19 cellular contexts compared by ENCODE assay signal in genomic region chr2:101344173-101344572, GRCh38. TPM values are rescaled to one million over a fixed set of nuclear protein-coding genes. Genes with fewer than 3 reads are reported as not detected.
DNase-seq lines count a peak whose midpoint lies in the region; ATAC-seq and TF ChIP-seq lines count a peak whose summit lies in the region.
"Had no signal": no experiment of that assay in that cellular context is flagged by ENCODE, and none has a peak within 500 bp of the region (broad histone marks: within the 10 kb centered on the region; RNA-seq: fewer than 3 reads in every experiment).

No MANE protein-coding gene starts in this region.

- POLR2A ChIA-PET in IMR-90 (lab: Charles Lee; ENCODE audit: unreplicated experiment) = no interaction called here

- H3K9me1 ChIP-seq in IMR-90 (ENCODE audit: insufficient read depth, low read length) = no peaks in the 10 kb centered on the region; the same call in 1 of the 2 replicates

- H3K56ac ChIP-seq in IMR-90 (ENCODE audit: extremely low read depth, insufficient read depth, low read length) = no peak overlapping the region

- in situ Hi-C loops in IMR-90 (cut with MboI; ENCODE audit: low sequenced_read_pairs) = loop anchor here (10.0 kb wide), 1 partner anchor 491 kb away; no protein-coding TSS in a partner anchor

- no peak overlapping the region for H3K4me2 ChIP-seq in IMR-90 (ENCODE audit: low read depth, low read length)
- H3K4me2 ChIP-seq: BLaER1 had no signal

- CTCF ChIA-PET in IMR-90 (lab: Yijun Ruan, JAX) = no interaction called here

- dilution Hi-C loops in IMR-90 (cut with HindIII; ENCODE audit: low sequenced_read_pairs, unreplicated experiment) = no loop called here

- H4K91ac ChIP-seq in IMR-90 (ENCODE audit: insufficient read depth, low read depth, low read length) = no peak overlapping the region

- TF ChIP-seq RAD21 in IMR-90 (IDR thresholded peaks at IDR 0.05; ENCODE audit: low read length) = no peak

- H2BK5ac ChIP-seq in IMR-90 (ENCODE audit: low read depth, low read length, poor library complexity, severe bottlenecking) = no peak overlapping the region

- H4K8ac ChIP-seq in IMR-90 (ENCODE audit: low read depth in 2 of 2, low read length in 2 of 2) = no peak overlapping the region

- no peaks in the 10 kb centered on the region for H4K20me1 ChIP-seq in IMR-90 (ENCODE audit: insufficient read depth, low read length)
- H4K20me1 ChIP-seq: BLaER1 had no signal

- peak overlapping the region; percentile 3 for H2AFZ ChIP-seq in IMR-90 (replicated peaks; ENCODE audit: low read length, poor library complexity)

- H3K36me3 ChIP-seq in IMR-90 (ENCODE audit: control insufficient read depth, insufficient read depth, low read length) = no peaks in the 10 kb centered on the region
- H3K36me3 ChIP-seq in adrenal gland (replicated peaks in 1 of 2) = no peaks in the 10 kb centered on the region
- H3K36me3 ChIP-seq: BLaER1, SJSA1 had no signal

- H2BK20ac ChIP-seq in IMR-90 (ENCODE audit: low read depth, low read length) = no peak overlapping the region

- no peak overlapping the region for H2AK5ac ChIP-seq in IMR-90 (ENCODE audit: low read depth, low read length)

- no peak for DNase-seq in IMR-90
- no peak for DNase-seq in dorsolateral prefrontal cortex
- DNase-seq in midbrain (lab: John Stamatoyannopoulos, UW) = peak; percentile 37
- peak; percentile 83 for DNase-seq in superior temporal gyrus (ENCODE audit: extremely low spot score)
- DNase-seq in ecto neural progenitor cell (ENCODE audit: low spot score) = no peak
- DNase-seq in adrenal gland = no peak
- DNase-seq in NCI-H1694 treated with DMSO at 0.1 percent for 48 hours (lab: John Stamatoyannopoulos, UW) = no peak
- DNase-seq: CD4-positive, alpha-beta T cell; DND-41; HCEC 1CT; MV-4-11; NCI-H187; NCI-H446; NCI-H526; OCI-M1 had no signal

- no peaks in the 10 kb centered on the region for H3K79me1 ChIP-seq in IMR-90 (ENCODE audit: low read depth in 1 of 2, low read length in 2 of 2)

- H4K5ac ChIP-seq in IMR-90 (ENCODE audit: low read depth, low read length) = no peak overlapping the region

- H2BK120ac ChIP-seq in IMR-90 (ENCODE audit: low read depth, low read length) = no peak overlapping the region

- H3K27ac ChIP-seq in IMR-90 (ENCODE audit: insufficient read depth, low read length) (no peak overlapping the region), dorsolateral prefrontal cortex (peak overlapping the region in 58 of 59 donors; percentile 50 to 91 (median 82)), adrenal gland (no peak overlapping the region)
- H3K27ac ChIP-seq: BLaER1, SJSA1 had no signal

- no peaks in the 10 kb centered on the region for H3K4me1 ChIP-seq in IMR-90 (ENCODE audit: control insufficient read depth, insufficient read depth, low read length)
- no peaks in the 10 kb centered on the region for H3K4me1 ChIP-seq in adrenal gland (replicated peaks in 1 of 2)

- ATAC-seq in IMR-90 (ENCODE audit: low read depth) = no peak
- ATAC-seq: GM12878 had no signal

- H3K23ac ChIP-seq in IMR-90 (ENCODE audit: low read depth, low read length) = no peak overlapping the region

- TF ChIP-seq POLR2A in IMR-90 (IDR thresholded peaks at IDR 0.05; ENCODE audit: low read depth, low read length) (no peak), adrenal gland (IDR thresholded peaks at IDR 0.05) (no peak)

- no CpG with 5 or more reads among the region's 6 CpGs for WGBS in IMR-90 (ENCODE audit: extremely low coverage in 2 of 2, insufficient read length in 1 of 2), 2 experiments
- 78 to 83% (median 80%) methylated on average over 6 of the region's 6 CpGs for WGBS in adrenal gland, 4 donors

- no TSS peak for BruUV-seq in IMR-90 (replicated peaks; lab: Mats Ljungman, UMichigan)

- no peaks in the 10 kb centered on the region for H3K27me3 ChIP-seq in IMR-90 (ENCODE audit: control insufficient read depth, insufficient read depth, low read length)
- H3K27me3 ChIP-seq in dorsolateral prefrontal cortex = no peaks in the 10 kb centered on the region
- no peaks in the 10 kb centered on the region for H3K27me3 ChIP-seq in adrenal gland
- H3K27me3 ChIP-seq: BLaER1, SJSA1 had no signal

- intact Hi-C loops in IMR-90 (cut with micrococcal nuclease) = loop anchor here (5.0 kb wide), 1 partner anchor 488 kb away; no protein-coding TSS in a partner anchor
- intact Hi-C loops in dorsolateral prefrontal cortex (cut with DNase I) = loop anchor here in 1 of 2 donors (5.0 to 10.0 kb wide), 3 partner anchors 37 to 493 kb away; partner anchors contain the start of genes MAP4K4 and RNF149
- intact Hi-C loops in adrenal gland (cut with DNase I) = loop anchor here in 1 of 2 donors (5.0 to 10.0 kb wide), 2 partner anchors 43 to 491 kb away; partner anchors contain the start of gene CREG2

- H3K4ac ChIP-seq in IMR-90 (ENCODE audit: low read depth, low read length) = no peak overlapping the region

- H2BK15ac ChIP-seq in IMR-90 (ENCODE audit: low read depth, low read length) = no peak overlapping the region

- H3K4me3 ChIP-seq in IMR-90 (ENCODE audit: insufficient read depth, low read depth, low read length) (no peak overlapping the region), dorsolateral prefrontal cortex (no peak overlapping the region), adrenal gland (no peak overlapping the region)
- H3K4me3 ChIP-seq: BLaER1, GM12878, SJSA1 had no signal

- H3K9ac ChIP-seq in IMR-90 (ENCODE audit: low read depth, low read length) = no peak overlapping the region
- H3K9ac ChIP-seq: BLaER1 had no signal

- peak overlapping the region; percentile 33 for H2AK9ac ChIP-seq in IMR-90 (replicated peaks; ENCODE audit: low read depth, low read length, poor library complexity)

- no peak overlapping the region for H3K18ac ChIP-seq in IMR-90 (ENCODE audit: low read depth, low read length)

- TF ChIP-seq CTCF in IMR-90 (conservative IDR thresholded peaks at IDR 0.05; ENCODE audit: low read depth, low read length) (no peak), dorsolateral prefrontal cortex (IDR thresholded peaks at IDR 0.05 in 54 of 56, conservative IDR thresholded peaks at IDR 0.05 in 2 of 56; ENCODE audit: low read depth in 1 of 56, partially characterized antibody in 56 of 56) (peak in 5 of 56 donors; percentile 9 to 22 (median 13)), adrenal gland (IDR thresholded peaks at IDR 0.05) (no peak)

- H3K14ac ChIP-seq in IMR-90 (replicated peaks; ENCODE audit: low read depth, low read length) = no peak overlapping the region

- H3K9me3 ChIP-seq in IMR-90 (ENCODE audit: control insufficient read depth, insufficient read depth, low read length) (no peaks in the 10 kb centered on the region), adrenal gland (replicated peaks in 1 of 3) (no peaks in the 10 kb centered on the region)
- H3K9me3 ChIP-seq: BLaER1, SJSA1 had no signal

TF ChIP-seq in IMR-90, 13 proteins besides CTCF, POLR2A, EP300 and RAD21:
- TF ChIP-seq RFX5 (IDR thresholded peaks at IDR 0.05; ENCODE audit: low read depth, low read length) (no peak), NFE2L2 (IDR thresholded peaks at IDR 0.05; ENCODE audit: low read depth, low read length) (no peak), MXI1 (IDR thresholded peaks at IDR 0.05; ENCODE audit: borderline replicate concordance, low read depth, low read length) (no peak), MAFK (IDR thresholded peaks at IDR 0.05; ENCODE audit: low read depth, low read length) (no peak), BHLHE40 (IDR thresholded peaks at IDR 0.05; ENCODE audit: low read depth, low read length) (no peak), CEBPB (IDR thresholded peaks at IDR 0.05; ENCODE audit: low read depth, low read length) (no peak), SMC3 (IDR thresholded peaks at IDR 0.05; ENCODE audit: low read depth, low read length) (no peak), USF2 (IDR thresholded peaks at IDR 0.05; ENCODE audit: low read depth, low read length) (no peak), CHD1 (IDR thresholded peaks at IDR 0.05; ENCODE audit: low read depth, low read length) (no peak), FOS (IDR thresholded peaks at IDR 0.05; ENCODE audit: low read depth, low read length) (no peak), MAZ (IDR thresholded peaks at IDR 0.05; ENCODE audit: borderline replicate concordance, low read depth, low read length) (no peak), RCOR1 (IDR thresholded peaks at IDR 0.05; ENCODE audit: insufficient replicate concordance, low read length) (no peak)
- TF ChIP-seq, protein P1, sequence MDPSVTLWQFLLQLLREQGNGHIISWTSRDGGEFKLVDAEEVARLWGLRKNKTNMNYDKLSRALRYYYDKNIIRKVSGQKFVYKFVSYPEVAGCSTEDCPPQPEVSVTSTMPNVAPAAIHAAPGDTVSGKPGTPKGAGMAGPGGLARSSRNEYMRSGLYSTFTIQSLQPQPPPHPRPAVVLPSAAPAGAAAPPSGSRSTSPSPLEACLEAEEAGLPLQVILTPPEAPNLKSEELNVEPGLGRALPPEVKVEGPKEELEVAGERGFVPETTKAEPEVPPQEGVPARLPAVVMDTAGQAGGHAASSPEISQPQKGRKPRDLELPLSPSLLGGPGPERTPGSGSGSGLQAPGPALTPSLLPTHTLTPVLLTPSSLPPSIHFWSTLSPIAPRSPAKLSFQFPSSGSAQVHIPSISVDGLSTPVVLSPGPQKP (IDR thresholded peaks at IDR 0.05; ENCODE audit: borderline replicate concordance, low read depth, low read length) = no peak

RNA-seq across cellular contexts. Expression of gene RNF149, which starts 35.7 kb away (rescaled TPM):
- 18.6 and 26.4 TPM in 2 replicates for total RNA-seq in IMR-90 (2012; rRNA removed)
- 13.0 and 14.5 TPM in 2 replicates for polyA plus RNA-seq in IMR-90 (2012; rRNA removed)
- 6.0 and 11.0 TPM in 2 replicates for polyA plus RNA-seq in IMR-90 (2012; cell fraction: cytosol; rRNA removed)
- polyA plus RNA-seq in IMR-90 (2012; cell fraction: nucleus; rRNA removed; ENCODE audit: low replicate concordance) = 24.2 and 39.6 TPM in 2 replicates
- total RNA-seq in dorsolateral prefrontal cortex = 10 to 100 TPM; 30.6 to 66.5 (median 47.5) TPM
- 10 to 100 TPM; 38.4 to 98.4 (median 59.0) TPM for total RNA-seq in adrenal gland
- 10 to 100 TPM; 31.5 to 48.5 (median 39.5) TPM for polyA plus RNA-seq in adrenal gland

RNA-seq across cellular contexts. Expression of gene CREG2, which starts 43.1 kb away (rescaled TPM):
- total RNA-seq in IMR-90 (2012; rRNA removed) = not detected in 2 replicates
- polyA plus RNA-seq in IMR-90 (2012; rRNA removed) = 0.17 and 0.24 TPM in 2 replicates
- polyA plus RNA-seq in IMR-90 (2012; cell fraction: cytosol; rRNA removed) = 0.06 and 0.12 TPM in 2 replicates
- polyA plus RNA-seq in IMR-90 (2012; cell fraction: nucleus; rRNA removed; ENCODE audit: low replicate concordance) = 0.05 and 0.13 TPM in 2 replicates
- total RNA-seq in dorsolateral prefrontal cortex = 100 to 1,000 TPM in 89 of 120 experiments, 10 to 100 TPM in 31; 31.8 to 189 (median 122) TPM
- under 1 TPM in 2 of 8 donors, not detected in 6; 0.25 to 0.55 TPM for total RNA-seq in adrenal gland
- polyA plus RNA-seq in adrenal gland = under 1 TPM in 1 of 3 donors, not detected in 2; 0.02 TPM
- total RNA-seq: A673, GM12878, SJSA1 had no signal
- polyA plus RNA-seq: GM12878 had no signal

Comparison
In these comparisons a context has a peak if more than half of its experiments do, and no peak if none do; other contexts are left out.
1. DNase-seq: peak in midbrain (single experiment) and superior temporal gyrus (single experiment); none in IMR-90 (single experiment), dorsolateral prefrontal cortex (0 of 10), ecto neural progenitor cell (single experiment), adrenal gland (0 of 7) and NCI-H1694 treated with DMSO at 0.1 percent for 48 hours (single experiment).
2. H3K27ac ChIP-seq: peak in dorsolateral prefrontal cortex (58 of 59); none in IMR-90 (single experiment) and adrenal gland (0 of 5).
3. RNA of gene CREG2, which starts 43.1 kb away (total RNA-seq): 31.8 to 189 TPM in dorsolateral prefrontal cortex; not detected in IMR-90 and 0.25 to 0.55 TPM in adrenal gland; every median in the first group is over 10 times any median in the second.